14 cellular contexts compared by ENCODE assay signal in the genomic region with DNA sequence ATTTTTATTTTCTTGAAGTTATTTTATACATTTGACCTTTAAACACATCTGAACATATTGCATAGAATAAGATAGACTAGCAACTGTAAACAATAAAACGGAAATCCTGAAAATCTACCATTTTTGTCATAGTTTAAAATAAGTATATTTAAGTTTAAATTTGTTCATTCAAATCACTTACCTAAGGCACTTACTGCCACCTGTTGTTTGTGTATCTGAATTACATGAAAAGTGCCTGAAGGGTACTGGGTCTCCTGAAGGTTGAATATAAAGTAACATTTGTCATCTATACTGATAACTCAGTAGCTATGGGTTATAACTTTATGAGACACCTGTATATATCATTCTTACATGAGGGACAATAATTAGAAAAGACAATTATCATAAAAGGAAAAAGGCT. TPM values are rescaled to one million over a fixed set of nuclear protein-coding genes. Genes with fewer than 3 reads are reported as not detected.
DNase-seq lines count a peak whose midpoint lies in the region; ATAC-seq, FAIRE-seq and TF ChIP-seq lines count a peak whose summit lies in the region.
"Had no signal": no experiment of that assay in that cellular context is flagged by ENCODE, and none has a peak within 500 bp of the region (broad histone marks: within the 10 kb centered on the region; RNA-seq: fewer than 3 reads in every experiment).

No MANE protein-coding gene starts in this region.

- H3K9me3 Mint-ChIP-seq in osteocyte (ENCODE audit: unreplicated experiment): peaks cover 4% of the 10 kb centered on the region

- H3K36me3 Mint-ChIP-seq in osteocyte (ENCODE audit: unreplicated experiment): no peaks in the 10 kb centered on the region
- H3K36me3 Mint-ChIP-seq: activated naive CD8-positive, alpha-beta T cell had no signal

- no peaks in the 10 kb centered on the region for H3K36me3 ChIP-seq in bronchial epithelial cell (ENCODE audit: control insufficient read depth, insufficient read depth, low read length)
- H3K36me3 ChIP-seq: HAP-1, thoracic aorta had no signal

- FAIRE-seq in bronchial epithelial cell (lab: Jason Lieb, UNC): no peak

- DNase-seq in NCI-H2081 (lab: John Stamatoyannopoulos, UW): peak; percentile 30 to 33
- DNase-seq in NCI-H2081 treated with DMSO at 0.1 percent for 48 hours (lab: John Stamatoyannopoulos, UW): no peak
- DNase-seq in M059J (ENCODE audit: low read depth): peak; percentile 7
- peak; percentile 13 for DNase-seq in bronchial epithelial cell (ENCODE audit: low read depth)
- no peak for DNase-seq in osteocyte (ENCODE audit: extremely low spot score, unreplicated experiment)
- DNase-seq in GM19240 (ENCODE audit: insufficient read length, low spot score): no peak
- DNase-seq in SIG-M5 treated with dmso at 0.1 percent for 504 hours (lab: John Stamatoyannopoulos, UW; ENCODE audit: unreplicated experiment): no peak
- DNase-seq: activated CD4-positive, alpha-beta T cell treated with anti-CD3 and anti-CD28 coated beads for 1 hour; NCI-H524 treated with DMSO at 0.1 percent for 48 hours; stimulated activated CD4-positive, alpha-beta T cell treated with anti-CD3 and anti-CD28 coated beads, Interleukin-1b, Interleukin-23, amount 100 ng/mL, for 48 hours had no signal

- no peak for TF ChIP-seq CTCF in bronchial epithelial cell (IDR thresholded peaks at IDR 0.05; ENCODE audit: insufficient read depth, low read length, severe bottlenecking)
- peak; percentile 15 for TF ChIP-seq CTCF in osteocyte (IDR thresholded peaks at IDR 0.05)

- H3K27me3 ChIP-seq in bronchial epithelial cell (ENCODE audit: control insufficient read depth, insufficient read depth, low read length): no peaks in the 10 kb centered on the region

- no peak overlapping the region for H3K4me3 ChIP-seq in bronchial epithelial cell (ENCODE audit: low read depth, low read length)
- H3K4me3 ChIP-seq: HAP-1, thoracic aorta had no signal

- no peak for ATAC-seq in GM18873 (IDR thresholded peaks at IDR 0.05; ENCODE audit: low FRiP score, unreplicated experiment)

- no peaks in the 10 kb centered on the region for H3K27me3 Mint-ChIP-seq in osteocyte (ENCODE audit: unreplicated experiment)
- H3K27me3 Mint-ChIP-seq: activated naive CD8-positive, alpha-beta T cell had no signal

- H3K4me1 Mint-ChIP-seq in osteocyte (ENCODE audit: unreplicated experiment): no peaks in the 10 kb centered on the region

- no peak overlapping the region for H3K27ac Mint-ChIP-seq in osteocyte (ENCODE audit: unreplicated experiment)
- H3K27ac Mint-ChIP-seq: activated naive CD8-positive, alpha-beta T cell had no signal

- no peak overlapping the region for H3K4me3 Mint-ChIP-seq in osteocyte (ENCODE audit: unreplicated experiment)
- H3K4me3 Mint-ChIP-seq: activated naive CD8-positive, alpha-beta T cell had no signal

RNA-seq across cellular contexts. Expression of a gene that starts 38.6 kb away (rescaled TPM):
- total RNA-seq in M059J (2014; rRNA removed; shearing (Covaris generic)): not detected in 2 replicates
- under 0.01 TPM in 1 of 2 replicates, not detected in the other for total RNA-seq in bronchial epithelial cell
- total RNA-seq in osteocyte: not detected in 2 replicates
- total RNA-seq: thoracic aorta had no signal

RNA-seq across cellular contexts. Expression of a gene that starts 38.8 kb away (rescaled TPM):
- total RNA-seq in M059J (2014; rRNA removed; shearing (Covaris generic)): not detected in 2 replicates
- not detected in 2 replicates for total RNA-seq in bronchial epithelial cell
- not detected in 2 replicates for total RNA-seq in osteocyte
- total RNA-seq: thoracic aorta had no signal

Comparison
In these comparisons a context has a peak if more than half of its experiments do, and no peak if none do; other contexts are left out.
1. DNase-seq: peak in NCI-H2081 (2 of 2), M059J (single experiment) and bronchial epithelial cell (single experiment); none in NCI-H2081 treated with DMSO at 0.1 percent for 48 hours (single experiment), osteocyte (single experiment), GM19240 (single experiment) and SIG-M5 treated with dmso at 0.1 percent for 504 hours (single experiment).